In the genomic region with DNA sequence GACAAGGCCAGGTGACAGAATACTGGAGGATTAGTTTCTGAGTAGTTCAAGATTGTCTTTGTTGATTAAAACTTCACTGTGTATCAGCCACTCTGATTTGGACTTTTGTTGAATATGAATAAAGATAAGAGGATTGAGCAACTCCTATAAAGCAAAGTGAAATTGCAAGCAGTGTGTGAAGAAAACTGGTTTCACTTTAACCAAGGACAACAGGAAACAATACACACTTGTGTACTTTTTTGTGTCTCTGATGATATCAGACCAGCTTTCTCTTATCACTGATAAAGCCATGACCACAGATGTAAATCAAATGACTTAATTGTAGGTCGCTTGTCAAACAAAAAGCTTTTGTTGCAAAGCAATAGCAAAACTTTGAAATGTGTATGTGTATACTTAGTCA, we compare ENCODE assay signal across 11 cellular contexts.
A peak's percentile ranks its signal among the peaks of the same experiment; 100 is the strongest.
DNase-seq lines count a peak whose midpoint lies in the region; ATAC-seq and TF ChIP-seq lines count a peak whose summit lies in the region.
"Had no signal": no experiment of that assay in that cellular context is flagged by ENCODE, and none has a peak within 500 bp of the region (broad histone marks: within the 10 kb centered on the region; RNA-seq: fewer than 3 reads in every experiment).

No MANE protein-coding gene starts in this region.

- H3K36me3 ChIP-seq in MM.1S (replicated peaks; ENCODE audit: insufficient read depth, low read length) (no peaks in the 10 kb centered on the region), ovary (no peaks in the 10 kb centered on the region)

- H2AFZ ChIP-seq in MM.1S (ENCODE audit: low read length), result no peak overlapping the region

- no peak overlapping the region for H3K4me3 ChIP-seq in AG10803 (ENCODE audit: low read length)
- H3K4me3 ChIP-seq in MM.1S (ENCODE audit: low read length), result no peak overlapping the region
- no peak overlapping the region for H3K4me3 ChIP-seq in ovary

- H3F3A ChIP-seq in MM.1S (ENCODE audit: insufficient read depth, low read length), result no peaks in the 10 kb centered on the region

- no peak for TF ChIP-seq POLR2A in ovary (IDR thresholded peaks at IDR 0.05)

- 75 to 77% (median 75%) methylated on average over 1 of the region's 1 CpG for WGBS in ovary, 3 donors

- no peaks in the 10 kb centered on the region for H4K20me1 ChIP-seq in MM.1S (ENCODE audit: insufficient read depth, low read length)

- no peaks in the 10 kb centered on the region for H3K9me2 ChIP-seq in MM.1S (replicated peaks; ENCODE audit: insufficient read depth, low read length)

- no peak for TF ChIP-seq EP300 in ovary (IDR thresholded peaks at IDR 0.05)

- H3K4me2 ChIP-seq in MM.1S (ENCODE audit: low read depth, low read length), result peak overlapping the region; percentile 22; the same call in 1 of the 2 replicates

- H3K27me3 ChIP-seq in MM.1S (replicated peaks; ENCODE audit: insufficient read depth, low read length) (no peaks in the 10 kb centered on the region), ovary (no peaks in the 10 kb centered on the region)

- peak; percentile 87 for ATAC-seq in GM21390 (IDR thresholded peaks at IDR 0.05; ENCODE audit: unreplicated experiment)

- peaks cover 8% of the 10 kb centered on the region for H3K4me1 ChIP-seq in MM.1S (ENCODE audit: low read length)
- peaks cover 2% of the 10 kb centered on the region for H3K4me1 ChIP-seq in ovary (ENCODE audit: insufficient read depth)

- no peak overlapping the region for H3K27ac ChIP-seq in MM.1S (ENCODE audit: low read length)
- H3K27ac ChIP-seq in ovary, result no peak overlapping the region

- H3K79me2 ChIP-seq in MM.1S (ENCODE audit: low read length), result no peaks in the 10 kb centered on the region

- DNase-seq in AG10803 (ENCODE audit: low read depth) (peak; percentile 3), MM.1S (peak; percentile 50), foreskin melanocyte (peak; percentile 74), GM19238 (ENCODE audit: insufficient read length, low spot score) (no peak), ovary (no peak), EL (no peak)
- no peak for DNase-seq in activated CD4-positive, alpha-beta T cell treated with anti-CD3 and anti-CD28 coated beads, Interleukin-2, amount 50 U/mL, for 1 hour
- DNase-seq: activated effector memory CD4-positive, alpha-beta T cell treated with anti-CD3 and anti-CD28 coated beads, Interleukin-2, amount 50 U/mL, for 16 hours; hippocampal formation; KBM-7 had no signal

- intact Hi-C loops in ovary (cut with DNase I), result no loop called here

- H3K9me3 ChIP-seq in MM.1S (replicated peaks; ENCODE audit: insufficient read depth, low read length) (no peaks in the 10 kb centered on the region), ovary (no peaks in the 10 kb centered on the region)

- H3K9ac ChIP-seq in MM.1S (ENCODE audit: low read length), result no peak overlapping the region

- TF ChIP-seq CTCF in AG10803 (conservative IDR thresholded peaks at IDR 0.05; ENCODE audit: low read length), result no peak
- no peak for TF ChIP-seq CTCF in MM.1S (IDR thresholded peaks at IDR 0.05; ENCODE audit: low read length)
- TF ChIP-seq CTCF in ovary (IDR thresholded peaks at IDR 0.05), result no peak

Comparison
In these comparisons a context has a peak if more than half of its experiments do, and no peak if none do; other contexts are left out.
1. DNase-seq: peak in AG10803 (single experiment), MM.1S (single experiment) and foreskin melanocyte (single experiment); none in GM19238 (single experiment), activated CD4-positive, alpha-beta T cell treated with anti-CD3 and anti-CD28 coated beads, Interleukin-2, amount 50 U/mL, for 1 hour (single experiment), ovary (0 of 5) and EL (single experiment).